Comparison of ENCODE assay signal across 23 cellular contexts in genomic region chrX:21176927-21177571, GRCh38.
DNase-seq lines count a peak whose midpoint lies in the region; ATAC-seq and TF ChIP-seq lines count a peak whose summit lies in the region.
"Had no signal": no experiment of that assay in that cellular context is flagged by ENCODE, and none has a peak within 500 bp of the region (broad histone marks: within the 10 kb centered on the region; RNA-seq: fewer than 3 reads in every experiment).

No MANE protein-coding gene starts in this region.

- H3K4me2 ChIP-seq in GM23248 (ENCODE audit: unreplicated experiment) (no peak overlapping the region), osteoblast (ENCODE audit: insufficient read depth, low read length) (peak overlapping the region; percentile 14)
- H3K4me2 ChIP-seq: KMS-11 had no signal

- no peaks in the 10 kb centered on the region for H3K9me2 ChIP-seq in GM23248 (ENCODE audit: insufficient read depth)

- H3K9ac ChIP-seq in GM23248: no peak overlapping the region
- H3K9ac ChIP-seq: KMS-11 had no signal

- H3F3A ChIP-seq in GM23248 (ENCODE audit: insufficient read depth): no peaks in the 10 kb centered on the region

- no peaks in the 10 kb centered on the region for H3K9me3 ChIP-seq in GM23248 (ENCODE audit: low read depth)
- H3K9me3 ChIP-seq in osteoblast (ENCODE audit: low read depth, low read length): no peaks in the 10 kb centered on the region

- 2 to 9% methylated on average over 5 of the region's 5 CpGs for WGBS in GM23248 (ENCODE audit: low coverage in 1 of 2, low lambda C conversion rate in 2 of 2, missing lambda C conversion rate in 2 of 2), 2 experiments

- H4K20me1 ChIP-seq in GM23248 (ENCODE audit: insufficient read depth): no peaks in the 10 kb centered on the region
- H4K20me1 ChIP-seq in osteoblast (ENCODE audit: insufficient read depth, low read length): no peaks in the 10 kb centered on the region

- no peaks in the 10 kb centered on the region for H3K79me2 ChIP-seq in GM23248 (ENCODE audit: insufficient read depth)
- H3K79me2 ChIP-seq in osteoblast (ENCODE audit: insufficient read depth, low read length): no peaks in the 10 kb centered on the region

- no peaks in the 10 kb centered on the region for H3K27me3 ChIP-seq in GM23248 (replicated peaks; ENCODE audit: insufficient read depth)
- no peaks in the 10 kb centered on the region for H3K27me3 ChIP-seq in osteoblast (ENCODE audit: insufficient read depth, low read length)

- H3K36me3 ChIP-seq in GM23248 (ENCODE audit: low read depth) (no peaks in the 10 kb centered on the region), osteoblast (ENCODE audit: insufficient read depth, low read length) (no peaks in the 10 kb centered on the region)

- DNase-seq in GM23248 (peak; percentile 50), NCI-H2227 treated with DMSO at 0.1 percent for 48 hours (lab: John Stamatoyannopoulos, UW) (peak; percentile 82), cerebellum (ENCODE audit: low spot score) (peak; percentile 24), osteoblast (ENCODE audit: insufficient read length, low spot score, missing footprints) (no peak), NCI-H2196 (lab: John Stamatoyannopoulos, UW; ENCODE audit: unreplicated experiment) (no peak), 8988T (no peak)
- DNase-seq in activated T-cell treated with anti-CD3 and anti-CD28 coated beads, Interleukin-2, amount 50 U/mL, for 1 hour: no peak
- DNase-seq: activated T-cell treated with anti-CD3 and anti-CD28 coated beads, Interleukin-2, amount 50 U/mL, for 72 hours; AML-193; COR-L47; dermis blood vessel endothelial cell; head of caudate nucleus; immature natural killer cell; mammary epithelial cell; naive thymus-derived CD4-positive, alpha-beta T cell; NCI-H510A; OCI-M1; small intestine; stimulated activated CD4-positive, alpha-beta T cell treated with anti-CD3 and anti-CD28 coated beads, Interleukin-4, amount 100 ng/mL, for 24 hours; T-helper 17 cell had no signal

- no peak overlapping the region for H2AFZ ChIP-seq in GM23248
- H2AFZ ChIP-seq in osteoblast (ENCODE audit: low read length): no peak overlapping the region

- H3K4me1 ChIP-seq in GM23248 (ENCODE audit: insufficient read depth) (peaks cover 4% of the 10 kb centered on the region; the same call in 1 of the 2 replicates), osteoblast (ENCODE audit: insufficient read depth, low read length) (no peaks in the 10 kb centered on the region)

- no peak for TF ChIP-seq CTCF in osteoblast (IDR thresholded peaks at IDR 0.05; ENCODE audit: extremely low read depth, low read depth, low read length)

- H3K4me3 ChIP-seq in GM23248 (no peak overlapping the region), osteoblast (ENCODE audit: insufficient read depth, low read length) (no peak overlapping the region)

- H3K27ac ChIP-seq in GM23248 (no peak overlapping the region), osteoblast (ENCODE audit: low read depth, low read length) (no peak overlapping the region)
- H3K27ac ChIP-seq: epithelial cell of prostate, KMS-11 had no signal

- ATAC-seq in GM18861 (IDR thresholded peaks at IDR 0.05; ENCODE audit: unreplicated experiment): no peak
- ATAC-seq: activated T-cell treated with anti-CD3 and anti-CD28 coated beads, Interleukin-2, amount 50 U/mL, for 72 hours; naive thymus-derived CD4-positive, alpha-beta T cell; T-helper 17 cell had no signal

- in situ Hi-C loops in GM23248 (cut with MboI): no loop called here

Comparison
In these comparisons a context has a peak if more than half of its experiments do, and no peak if none do; other contexts are left out.
1. DNase-seq: peak in GM23248 (single experiment), NCI-H2227 treated with DMSO at 0.1 percent for 48 hours (single experiment) and cerebellum (single experiment); none in osteoblast (single experiment), activated T-cell treated with anti-CD3 and anti-CD28 coated beads, Interleukin-2, amount 50 U/mL, for 1 hour (single experiment), NCI-H2196 (single experiment) and 8988T (single experiment).